In genomic region chr13:101049166-101049850, GRCh38 we compare ENCODE assay signal across 30 cellular contexts.
DNase-seq lines count a peak whose midpoint lies in the region; ATAC-seq and TF ChIP-seq lines count a peak whose summit lies in the region.
"Had no signal": no experiment of that assay in that cellular context is flagged by ENCODE, and none has a peak within 500 bp of the region (broad histone marks: within the 10 kb centered on the region; RNA-seq: fewer than 3 reads in every experiment).

No MANE protein-coding gene starts in this region.

- no peaks in the 10 kb centered on the region for H3K9me3 ChIP-seq in RWPE2 (ENCODE audit: severe bottlenecking)
- H3K9me3 ChIP-seq: MG63, pancreas had no signal

- ATAC-seq in RWPE2 (ENCODE audit: low read depth), result peak; percentile 84
- no peak for ATAC-seq in HG03097 (IDR thresholded peaks at IDR 0.05; ENCODE audit: low FRiP score, unreplicated experiment)
- no peak for ATAC-seq in GM19455 (IDR thresholded peaks at IDR 0.05; ENCODE audit: unreplicated experiment)
- ATAC-seq: activated CD4-positive, alpha-beta T cell treated with anti-CD3 and anti-CD28 coated beads for 36 hours; activated naive CD8-positive, alpha-beta T cell treated with anti-CD3 and anti-CD28 coated beads, Interleukin-2, amount 50 U/mL, for 24 hours; body of pancreas; GM23338; left colon; pancreas had no signal

- no peaks in the 10 kb centered on the region for H3K27me3 ChIP-seq in RWPE2 (ENCODE audit: insufficient read depth, poor library complexity, severe bottlenecking)
- H3K27me3 ChIP-seq: body of pancreas, MG63, pancreas, tibial artery had no signal

- H3K4me1 ChIP-seq in RWPE2 (ENCODE audit: insufficient read depth, poor library complexity, severe bottlenecking), result peaks cover 4% of the 10 kb centered on the region
- H3K4me1 ChIP-seq: tibial artery had no signal

- peak; percentile 8 for DNase-seq in DMS53 (lab: John Stamatoyannopoulos, UW)
- DNase-seq in DMS53 treated with DMSO at 0.1 percent for 48 hours (lab: John Stamatoyannopoulos, UW; ENCODE audit: unreplicated experiment), result no peak
- DNase-seq in RWPE2 (ENCODE audit: low spot score), result no peak
- peak; percentile 89 for DNase-seq in epithelial cell of proximal tubule (ENCODE audit: low read depth)
- peak; percentile 88 for DNase-seq in renal cortical epithelial cell (ENCODE audit: low read depth)
- no peak for DNase-seq in NAMALWA (ENCODE audit: low spot score)
- DNase-seq: activated CD4-positive, alpha-beta T cell treated with anti-CD3 and anti-CD28 coated beads for 36 hours; activated naive CD8-positive, alpha-beta T cell treated with anti-CD3 and anti-CD28 coated beads, Interleukin-2, amount 50 U/mL, for 24 hours; activated T-cell treated with anti-CD3 and anti-CD28 coated beads, Interleukin-2, amount 50 U/mL, for 24 hours; body of pancreas; CD8-positive, alpha-beta memory T cell; DMS79 treated with DMSO at 0.1 percent for 48 hours; foreskin melanocyte; left colon; MG63; NCI-H1417; NCI-H2081; NCI-H345; NCI-H748 treated with DMSO at 0.1 percent for 48 hours; pancreas; RPMI8226; stimulated activated CD4-positive, alpha-beta T cell treated with anti-CD3 and anti-CD28 coated beads, Interleukin-1b, Interleukin-23, amount 100 ng/mL, for 48 hours; T-helper 2 cell; tibial artery had no signal

- no peaks in the 10 kb centered on the region for H3K36me3 ChIP-seq in RWPE2 (ENCODE audit: low read depth)
- H3K36me3 ChIP-seq: MG63, pancreas, tibial artery had no signal

- TF ChIP-seq CTCF in RWPE2 (IDR thresholded peaks at IDR 0.05; ENCODE audit: poor library complexity, severe bottlenecking), result no peak
- no peak for TF ChIP-seq CTCF in epithelial cell of proximal tubule (conservative IDR thresholded peaks at IDR 0.05; ENCODE audit: low read depth, low read length)

- H3K4me3 ChIP-seq in RWPE2 (ENCODE audit: severe bottlenecking) (no peak overlapping the region), epithelial cell of proximal tubule (ENCODE audit: low read depth, low read length) (no peak overlapping the region)
- H3K4me3 ChIP-seq: body of pancreas, GM23338, MG63, pancreas, SK-N-MC, smooth muscle cell, tibial artery had no signal

- H3K27ac ChIP-seq in RWPE2 (ENCODE audit: poor library complexity, severe bottlenecking), result no peak overlapping the region
- H3K27ac ChIP-seq: 22Rv1, body of pancreas, pancreas, SK-N-MC, tibial artery had no signal

Comparison
In these comparisons a context has a peak if more than half of its experiments do, and no peak if none do; other contexts are left out.
1. DNase-seq: peak in DMS53 (single experiment), epithelial cell of proximal tubule (single experiment) and renal cortical epithelial cell (single experiment); none in DMS53 treated with DMSO at 0.1 percent for 48 hours (single experiment), RWPE2 (single experiment) and NAMALWA (single experiment).